8 cellular contexts compared by ENCODE assay signal in genomic region chr1:44652445-44653106, GRCh38. TPM values are rescaled to one million over a fixed set of nuclear protein-coding genes. Genes with fewer than 3 reads are reported as not detected.
DNase-seq lines count a peak whose midpoint lies in the region; ATAC-seq and TF ChIP-seq lines count a peak whose summit lies in the region.

No MANE protein-coding gene starts in this region.

- no peaks in the 10 kb centered on the region for H3K9me2 ChIP-seq in OCI-LY1 (ENCODE audit: low read depth, low read length)

- peaks cover 39% of the 10 kb centered on the region for H3K36me3 ChIP-seq in OCI-LY1 (ENCODE audit: insufficient read depth, low read length)

- H3K36me3 Mint-ChIP-seq in naive thymus-derived CD8-positive, alpha-beta T cell: peaks cover 0 to 38% (median 0%) of the 10 kb centered on the region in 3 donors

- no peaks in the 10 kb centered on the region for H4K20me1 ChIP-seq in OCI-LY1 (ENCODE audit: insufficient read depth, low read length)

- no peak overlapping the region for H3K4me2 ChIP-seq in OCI-LY1 (ENCODE audit: low read length)

- no peaks in the 10 kb centered on the region for H3K79me2 ChIP-seq in OCI-LY1 (ENCODE audit: insufficient read depth, low read length)

- no peaks in the 10 kb centered on the region for H3K9me3 ChIP-seq in OCI-LY1 (ENCODE audit: low read length)

- H3K4me1 Mint-ChIP-seq in naive thymus-derived CD8-positive, alpha-beta T cell: peaks cover 0 to 12% (median 4%) of the 10 kb centered on the region in 4 donors

- peak overlapping the region in 9 of 10 donors; percentile 6 to 79 (median 66) for H3K27ac Mint-ChIP-seq in naive thymus-derived CD8-positive, alpha-beta T cell

- ATAC-seq in naive thymus-derived CD8-positive, alpha-beta T cell: peak; percentile 94 to 95

- H3F3A ChIP-seq in OCI-LY1 (ENCODE audit: insufficient read depth, low read length): no peaks in the 10 kb centered on the region

- H3K4me3 Mint-ChIP-seq in naive thymus-derived CD8-positive, alpha-beta T cell: no peak overlapping the region

- H3K27ac ChIP-seq in OCI-LY1 (ENCODE audit: low read depth, low read length, poor library complexity, severe bottlenecking): no peak overlapping the region

- H3K27me3 ChIP-seq in OCI-LY1 (ENCODE audit: insufficient read depth, low read length): no peaks in the 10 kb centered on the region

- H3K9ac ChIP-seq in OCI-LY1 (ENCODE audit: low read length): no peak overlapping the region

- H3K4me1 ChIP-seq in OCI-LY1 (ENCODE audit: insufficient read depth, low read length, severe bottlenecking): no peaks in the 10 kb centered on the region

- no peak for TF ChIP-seq POLR2A in erythroblast (IDR thresholded peaks at IDR 0.05; ENCODE audit: low read length)

- POLR2A ChIA-PET in naive thymus-derived CD8-positive, alpha-beta T cell (lab: Charles Lee): interaction anchor here (0.5 to 2.6 kb wide), 3 partner anchors 21 to 974 kb away, joined by 3 to 17 read pairs (median 4); no protein-coding TSS in a partner anchor

- H3K4me3 ChIP-seq in OCI-LY1 (ENCODE audit: low read depth, low read length, poor library complexity, severe bottlenecking): no peak overlapping the region

- TF ChIP-seq CTCF in OCI-LY1 (IDR thresholded peaks at IDR 0.05; ENCODE audit: low read length): peak; percentile 92

- H3K27me3 Mint-ChIP-seq in naive thymus-derived CD8-positive, alpha-beta T cell: no peaks in the 10 kb centered on the region

- H2AFZ ChIP-seq in OCI-LY1 (ENCODE audit: low read length): no peak overlapping the region

- DNase-seq in NCI-H2081 (lab: John Stamatoyannopoulos, UW): peak; percentile 82 to 86
- DNase-seq in NCI-H2081 treated with DMSO at 0.1 percent for 48 hours (lab: John Stamatoyannopoulos, UW): no peak
- DNase-seq in HPDE6-E6E7 (ENCODE audit: extremely low spot score): peak; percentile 66
- peak; percentile 70 for DNase-seq in activated T-cell treated with anti-CD3 and anti-CD28 coated beads for 4 hours
- peak; percentile 71 to 88 for DNase-seq in erythroblast (lab: John Stamatoyannopoulos, UW)
- DNase-seq in naive thymus-derived CD8-positive, alpha-beta T cell: peak; percentile 53 to 82 (median 70)
- peak; percentile 63 for DNase-seq in stimulated activated naive CD4-positive, alpha-beta T cell treated with Interleukin-2 at 50 U/mL for 16 hours (lab: John Stamatoyannopoulos, UW)

- H3K9me3 Mint-ChIP-seq in naive thymus-derived CD8-positive, alpha-beta T cell: no peaks in the 10 kb centered on the region

RNA-seq across cellular contexts. Expression of gene TMEM53, which starts 21.7 kb away (rescaled TPM):
- 1 to 10 TPM; 1.0 to 2.1 TPM for total RNA-seq in naive thymus-derived CD8-positive, alpha-beta T cell
- 1 to 10 TPM; 4.6 to 5.9 (median 5.5) TPM for polyA plus RNA-seq in naive thymus-derived CD8-positive, alpha-beta T cell

RNA-seq across cellular contexts. Expression of gene ARMH1, which starts 21.9 kb away (rescaled TPM):
- total RNA-seq in naive thymus-derived CD8-positive, alpha-beta T cell: 10 to 100 TPM; 70.4 to 79.0 TPM
- 10 to 100 TPM; 46.2 to 75.6 (median 53.2) TPM for polyA plus RNA-seq in naive thymus-derived CD8-positive, alpha-beta T cell
